Comparison of ENCODE assay signal across 29 cellular contexts in genomic region chr3:194851254-194851653, GRCh38.
DNase-seq lines count a peak whose midpoint lies in the region; ATAC-seq and FAIRE-seq lines count a peak whose summit lies in the region.
"Had no signal": no experiment of that assay in that cellular context is flagged by ENCODE, and none has a peak within 500 bp of the region (broad histone marks: within the 10 kb centered on the region; RNA-seq: fewer than 3 reads in every experiment).

No MANE protein-coding gene starts in this region.

- no peak for FAIRE-seq in small intestine (lab: Jason Lieb, UNC)
- FAIRE-seq: A204.1, D721Med, GM12878, HTR-8/SVneo, K562, kidney, pancreas had no signal

- H3K9me3 ChIP-seq in small intestine (ENCODE audit: control insufficient read depth, low read depth): no peaks in the 10 kb centered on the region
- H3K9me3 ChIP-seq: pancreas, thoracic aorta had no signal

- H3K4me3 ChIP-seq in small intestine (ENCODE audit: low read depth in 1 of 2, low read length in 2 of 2): no peak overlapping the region
- H3K4me3 ChIP-seq: GM12878, K562, pancreas, PC-9, thoracic aorta had no signal

- no peaks in the 10 kb centered on the region for H3K36me3 ChIP-seq in small intestine (ENCODE audit: control insufficient read depth in 2 of 2, insufficient read depth in 2 of 2, low read length in 2 of 2)
- H3K36me3 ChIP-seq: pancreas, thoracic aorta had no signal

- intact Hi-C loops in Right ventricle myocardium superior (cut with DNase I): no loop called here
- intact Hi-C loops in cardiac septum (cut with DNase I): no loop called here
- intact Hi-C loops in left colon (cut with DNase I, micrococcal nuclease): no loop called here

- 69 to 83% (median 69%) methylated on average over 5 of the region's 5 CpGs for WGBS in small intestine, 3 donors

- H3K27ac ChIP-seq in small intestine (ENCODE audit: low read depth in 1 of 2, low read length in 1 of 2): no peak overlapping the region
- H3K27ac ChIP-seq: pancreas, PC-9, thoracic aorta had no signal

- H3K4me1 ChIP-seq in small intestine (ENCODE audit: control insufficient read depth in 2 of 2, insufficient read depth in 1 of 2, low read depth in 1 of 2, low read length in 1 of 2): peaks cover 0 to 4% of the 10 kb centered on the region in 2 donors
- H3K4me1 ChIP-seq: pancreas had no signal

- peak; percentile 46 for ATAC-seq in Right ventricle myocardium superior (ENCODE audit: poor library complexity)
- peak; percentile 23 for ATAC-seq in left colon
- ATAC-seq in GM19395 (IDR thresholded peaks at IDR 0.05; ENCODE audit: unreplicated experiment): no peak
- ATAC-seq: activated T-helper 17 cell treated with anti-CD3 and anti-CD28 coated beads, Interleukin-2, amount 50 U/mL, for 72 hours; esophagus mucosa; GM12878; K562; pancreas had no signal

- DNase-seq in Right ventricle myocardium superior (no peak), cardiac septum (ENCODE audit: low spot score) (no peak), NCI-H2196 (lab: John Stamatoyannopoulos, UW; ENCODE audit: unreplicated experiment) (peak; percentile 90), left colon (no peak), small intestine (peak; percentile 50), DMS53 treated with DMSO at 0.1 percent for 48 hours (lab: John Stamatoyannopoulos, UW; ENCODE audit: unreplicated experiment) (no peak), D341Med (ENCODE audit: low spot score) (no peak)
- DNase-seq: activated CD4-positive, alpha-beta memory T cell treated with anti-CD3 and anti-CD28 coated beads, Interleukin-2, amount 10 ng/mL, durations not matched to agents 7 days and 5 days; activated CD8-positive, alpha-beta memory T cell treated with anti-CD3 and anti-CD28 coated beads, Interleukin-2, amount 50 U/mL, for 4 hours; activated naive CD4-positive, alpha-beta T cell treated with anti-CD3 and anti-CD28 coated beads, Interleukin-2, amount 50 U/mL, for 16 hours; amniotic stem cell; head of caudate nucleus; kidney; NCI-H1048; NCI-H187 treated with DMSO at 0.1 percent for 48 hours; NCI-H510A; pancreas; PC-9; stimulated activated CD4-positive, alpha-beta T cell treated with anti-CD3 and anti-CD28 coated beads, Interleukin-2, amount 100 ng/mL, for 24 hours; stimulated activated CD8-positive, alpha-beta memory T cell treated with anti-CD3 and anti-CD28 coated beads, Interleukin-4, amount 100 ng/mL, for 48 hours had no signal

- no peaks in the 10 kb centered on the region for H3K27me3 ChIP-seq in small intestine (ENCODE audit: control insufficient read depth in 2 of 2, insufficient read depth in 2 of 2, low read length in 2 of 2)
- H3K27me3 ChIP-seq: pancreas had no signal

Comparison
In these comparisons a context has a peak if more than half of its experiments do, and no peak if none do; other contexts are left out.
1. DNase-seq: peak in NCI-H2196 (single experiment) and small intestine (single experiment); none in Right ventricle myocardium superior (single experiment), cardiac septum (single experiment), left colon (0 of 2), DMS53 treated with DMSO at 0.1 percent for 48 hours (single experiment) and D341Med (single experiment).